ENCODE assay signal across 17 cellular contexts in genomic region chr19:4319067-4319718, GRCh38. TPM values are rescaled to one million over a fixed set of nuclear protein-coding genes. Genes with fewer than 3 reads are reported as not detected.
"Had no signal": no experiment of that assay in that cellular context is flagged by ENCODE, and none has a peak within 500 bp of the region (broad histone marks: within the 10 kb centered on the region; RNA-seq: fewer than 3 reads in every experiment).

No MANE protein-coding gene starts in this region.

- ATAC-seq: activated CD4-positive, CD25-positive, alpha-beta regulatory T cell treated with anti-CD3 and anti-CD28 coated beads, Interleukin-2, amount 50 U/mL, for 24 hours; effector memory CD8-positive, alpha-beta T cell; right cardiac atrium had no signal

- H3K27ac ChIP-seq: lower lobe of right lung, thyroid gland, vagina had no signal

- H3K27me3 ChIP-seq: thyroid gland, vagina had no signal

- H3K27me3 Mint-ChIP-seq: activated CD4-positive, alpha-beta memory T cell treated with anti-CD3 and anti-CD28 coated beads, Interleukin-2, amount 10 ng/mL, durations not matched to agents 7 days and 5 days; effector memory CD8-positive, alpha-beta T cell; progenitor cell of endocrine pancreas had no signal

- H3K4me1 ChIP-seq: lower lobe of right lung, thyroid gland, vagina had no signal

- H3K9me3 ChIP-seq: lower lobe of right lung, thyroid gland, vagina had no signal

- H3K4me3 Mint-ChIP-seq: activated CD4-positive, alpha-beta memory T cell treated with anti-CD3 and anti-CD28 coated beads, Interleukin-2, amount 10 ng/mL, durations not matched to agents 7 days and 5 days; effector memory CD8-positive, alpha-beta T cell had no signal

- H3K27ac Mint-ChIP-seq: activated CD4-positive, alpha-beta memory T cell treated with anti-CD3 and anti-CD28 coated beads, Interleukin-2, amount 10 ng/mL, durations not matched to agents 7 days and 5 days; progenitor cell of endocrine pancreas had no signal

- DNase-seq: activated CD4-positive, alpha-beta memory T cell treated with anti-CD3 and anti-CD28 coated beads, Interleukin-2, amount 10 ng/mL, durations not matched to agents 7 days and 5 days; activated gamma-delta T cell treated with Interleukin-2 at 50 U/mL for 16 hours; activated T-cell treated with anti-CD3 and anti-CD28 coated beads, Interleukin-2, amount 50 U/mL, for 48 hours; caudate nucleus; effector memory CD8-positive, alpha-beta T cell; hypothalamus; lower lobe of right lung; midbrain; right cardiac atrium; small intestine; thyroid gland had no signal

- H3K4me1 Mint-ChIP-seq: activated CD4-positive, alpha-beta memory T cell treated with anti-CD3 and anti-CD28 coated beads, Interleukin-2, amount 10 ng/mL, durations not matched to agents 7 days and 5 days had no signal

- H3K36me3 ChIP-seq: lower lobe of right lung, thyroid gland, vagina had no signal

- H3K4me3 ChIP-seq: lower lobe of right lung, thyroid gland, vagina had no signal

RNA-seq across cellular contexts. Expression of gene FSD1, which starts 14.8 kb away (rescaled TPM):
- total RNA-seq: right cardiac atrium, thyroid gland had no signal

RNA-seq across cellular contexts. Expression of gene TMIGD2, which starts 17.0 kb away (rescaled TPM):
- total RNA-seq: epithelial cell of proximal tubule, progenitor cell of endocrine pancreas, right cardiac atrium, thyroid gland, vagina had no signal

RNA-seq across cellular contexts. Expression of gene SHD, which starts 40.1 kb away (rescaled TPM):
- total RNA-seq: activated CD4-positive, alpha-beta memory T cell treated with anti-CD3 and anti-CD28 coated beads, Interleukin-2, amount 10 ng/mL, durations not matched to agents 7 days and 5 days; epithelial cell of proximal tubule; glomerular endothelial cell; lower lobe of right lung; T-helper 1 cell treated with Interleukin-12 subunit alpha and Interleukin-12 subunit beta and Interleukin-4 antibody, amounts not matched to agents 30 ng/mL and 1 ng/mL, for 36 hours; thyroid gland; vagina had no signal
